Comparison of ENCODE assay signal across 15 cellular contexts in genomic region chr6:3405679-3406078, GRCh38. TPM values are rescaled to one million over a fixed set of nuclear protein-coding genes. Genes with fewer than 3 reads are reported as not detected.
DNase-seq lines count a peak whose midpoint lies in the region; ATAC-seq, FAIRE-seq and TF ChIP-seq lines count a peak whose summit lies in the region.
"Had no signal": no experiment of that assay in that cellular context is flagged by ENCODE, and none has a peak within 500 bp of the region (broad histone marks: within the 10 kb centered on the region; RNA-seq: fewer than 3 reads in every experiment).

No MANE protein-coding gene starts in this region.

- TF ChIP-seq CTCF in IMR-90 (conservative IDR thresholded peaks at IDR 0.05; ENCODE audit: low read depth, low read length), result no peak
- TF ChIP-seq CTCF in bronchial epithelial cell (IDR thresholded peaks at IDR 0.05; ENCODE audit: insufficient read depth, low read length, severe bottlenecking), result no peak
- no peak for TF ChIP-seq CTCF in smooth muscle cell (IDR thresholded peaks at IDR 0.05; ENCODE audit: borderline replicate concordance, insufficient read depth, poor library complexity, severe bottlenecking)

- H2BK20ac ChIP-seq in IMR-90 (ENCODE audit: low read depth, low read length), result no peak overlapping the region

- H3K23ac ChIP-seq in IMR-90 (ENCODE audit: low read depth, low read length), result no peak overlapping the region

- in situ Hi-C loops in IMR-90 (cut with MboI; ENCODE audit: low sequenced_read_pairs), result no loop called here

- H3K9ac ChIP-seq in IMR-90 (ENCODE audit: low read depth, low read length) (no peak overlapping the region), smooth muscle cell (ENCODE audit: low read depth) (no peak overlapping the region)
- H3K9ac ChIP-seq: parathyroid adenoma had no signal

- H3K14ac ChIP-seq in IMR-90 (replicated peaks; ENCODE audit: low read depth, low read length), result no peak overlapping the region

- no peak overlapping the region for H3K4ac ChIP-seq in IMR-90 (ENCODE audit: low read depth, low read length)

- no peak overlapping the region for H2BK15ac ChIP-seq in IMR-90 (ENCODE audit: low read depth, low read length)

- no peak overlapping the region for H3K56ac ChIP-seq in IMR-90 (ENCODE audit: extremely low read depth, insufficient read depth, low read length)

- H4K91ac ChIP-seq in IMR-90 (ENCODE audit: insufficient read depth, low read depth, low read length), result no peak overlapping the region

- H3K4me1 ChIP-seq in IMR-90 (ENCODE audit: control insufficient read depth, insufficient read depth, low read length), result no peaks in the 10 kb centered on the region
- peaks cover 8% of the 10 kb centered on the region for H3K4me1 ChIP-seq in smooth muscle cell (ENCODE audit: low read depth)

- no peaks in the 10 kb centered on the region for H3K9me3 ChIP-seq in IMR-90 (ENCODE audit: control insufficient read depth, insufficient read depth, low read length)
- no peaks in the 10 kb centered on the region for H3K9me3 ChIP-seq in smooth muscle cell (replicated peaks; ENCODE audit: low read depth)

- POLR2A ChIA-PET in IMR-90 (lab: Charles Lee; ENCODE audit: unreplicated experiment), result no interaction called here
- POLR2A ChIA-PET in activated CD8-positive, alpha-beta T cell treated with anti-CD3 and anti-CD28 coated beads, Interleukin-2, amount 10 ng/mL, durations not matched to agents 7 days and 5 days (lab: Charles Lee), result no interaction called here

- H3K27ac Mint-ChIP-seq in activated CD8-positive, alpha-beta T cell treated with anti-CD3 and anti-CD28 coated beads, Interleukin-2, amount 10 ng/mL, durations not matched to agents 7 days and 5 days, result no peak overlapping the region
- H3K27ac Mint-ChIP-seq: memory B cell had no signal

- H3K4me3 Mint-ChIP-seq in activated CD8-positive, alpha-beta T cell treated with anti-CD3 and anti-CD28 coated beads, Interleukin-2, amount 10 ng/mL, durations not matched to agents 7 days and 5 days, result no peak overlapping the region
- H3K4me3 Mint-ChIP-seq: memory B cell had no signal

- H2AK5ac ChIP-seq in IMR-90 (ENCODE audit: low read depth, low read length), result no peak overlapping the region

- H3K36me3 ChIP-seq in IMR-90 (ENCODE audit: control insufficient read depth, insufficient read depth, low read length) (no peaks in the 10 kb centered on the region), bronchial epithelial cell (ENCODE audit: control insufficient read depth, insufficient read depth, low read length) (peaks cover 1% of the 10 kb centered on the region), smooth muscle cell (ENCODE audit: low read depth) (no peaks in the 10 kb centered on the region)

- CTCF ChIA-PET in IMR-90 (lab: Yijun Ruan, JAX), result no interaction called here
- CTCF ChIA-PET in activated CD8-positive, alpha-beta T cell treated with anti-CD3 and anti-CD28 coated beads, Interleukin-2, amount 10 ng/mL, durations not matched to agents 7 days and 5 days (lab: Charles Lee), result no interaction called here

- no peaks in the 10 kb centered on the region for H3K9me3 Mint-ChIP-seq in activated CD8-positive, alpha-beta T cell treated with anti-CD3 and anti-CD28 coated beads, Interleukin-2, amount 10 ng/mL, durations not matched to agents 7 days and 5 days (ENCODE audit: insufficient read depth)

- DNase-seq in IMR-90 (peak; percentile 46), bronchial epithelial cell (ENCODE audit: low read depth) (peak; percentile 93), iris pigment epithelial cell (ENCODE audit: low read depth) (peak; percentile 81), smooth muscle cell (lab: John Stamatoyannopoulos, UW; ENCODE audit: unreplicated experiment) (no peak), NCI-H1105 treated with DMSO at 0.1 percent for 48 hours (lab: John Stamatoyannopoulos, UW) (no peak)
- DNase-seq in activated CD8-positive, alpha-beta T cell treated with anti-CD3 and anti-CD28 coated beads, Interleukin-2, amount 10 ng/mL, durations not matched to agents 7 days and 5 days, result no peak
- DNase-seq in activated CD4-positive, alpha-beta T cell treated with anti-CD3 and anti-CD28 coated beads for 48 hours, result no peak
- DNase-seq: cerebellar nuclear complex; COR-L47; stimulated activated CD4-positive, alpha-beta T cell treated with anti-CD3 and anti-CD28 coated beads, Interleukin-4, amount 100 ng/mL, for 24 hours; stimulated activated naive CD8-positive, alpha-beta T cell treated with anti-CD3 and anti-CD28 coated beads, Interleukin-15, Interleukin-2, amounts not matched to agents 100 U/mL and 50 U/mL, for 24 hours had no signal

- no peak overlapping the region for H2AK9ac ChIP-seq in IMR-90 (replicated peaks; ENCODE audit: low read depth, low read length, poor library complexity)

- H4K5ac ChIP-seq in IMR-90 (ENCODE audit: low read depth, low read length), result no peak overlapping the region

- no peak for TF ChIP-seq POLR2A in IMR-90 (IDR thresholded peaks at IDR 0.05; ENCODE audit: low read depth, low read length)

- ATAC-seq in IMR-90 (ENCODE audit: low read depth), result peak; percentile 61
- no peak for ATAC-seq in activated CD8-positive, alpha-beta T cell treated with anti-CD3 and anti-CD28 coated beads, Interleukin-2, amount 10 ng/mL, durations not matched to agents 7 days and 5 days
- no peak for ATAC-seq in HG02763 (IDR thresholded peaks at IDR 0.05; ENCODE audit: unreplicated experiment)
- ATAC-seq: HCT116; stimulated activated naive CD8-positive, alpha-beta T cell treated with anti-CD3 and anti-CD28 coated beads, Interleukin-15, Interleukin-2, amounts not matched to agents 100 U/mL and 50 U/mL, for 24 hours had no signal

- H2AFZ ChIP-seq in IMR-90 (replicated peaks; ENCODE audit: low read length, poor library complexity), result no peak overlapping the region
- no peak overlapping the region for H2AFZ ChIP-seq in smooth muscle cell (ENCODE audit: low read depth)
- H2AFZ ChIP-seq: parathyroid adenoma had no signal

- no TSS peak for BruUV-seq in IMR-90 (replicated peaks; lab: Mats Ljungman, UMichigan)

- H2BK120ac ChIP-seq in IMR-90 (ENCODE audit: low read depth, low read length), result no peak overlapping the region

- H2BK5ac ChIP-seq in IMR-90 (ENCODE audit: low read depth, low read length, poor library complexity, severe bottlenecking), result no peak overlapping the region

- H3F3A ChIP-seq in smooth muscle cell (ENCODE audit: low read depth), result no peaks in the 10 kb centered on the region

- H4K8ac ChIP-seq in IMR-90 (ENCODE audit: low read depth in 2 of 2, low read length in 2 of 2), result no peak overlapping the region

- no peaks in the 10 kb centered on the region for H3K79me2 ChIP-seq in smooth muscle cell (ENCODE audit: low read depth)

- H4K20me1 ChIP-seq in IMR-90 (ENCODE audit: insufficient read depth, low read length) (no peaks in the 10 kb centered on the region), smooth muscle cell (ENCODE audit: low read depth) (no peaks in the 10 kb centered on the region)

- H3K4me3 ChIP-seq in IMR-90 (ENCODE audit: insufficient read depth, low read depth, low read length) (no peak overlapping the region), bronchial epithelial cell (ENCODE audit: low read depth, low read length) (no peak overlapping the region), smooth muscle cell (no peak overlapping the region)

- no peaks in the 10 kb centered on the region for H3K27me3 Mint-ChIP-seq in activated CD8-positive, alpha-beta T cell treated with anti-CD3 and anti-CD28 coated beads, Interleukin-2, amount 10 ng/mL, durations not matched to agents 7 days and 5 days (ENCODE audit: low read depth)

- H3K36me3 Mint-ChIP-seq in activated CD8-positive, alpha-beta T cell treated with anti-CD3 and anti-CD28 coated beads, Interleukin-2, amount 10 ng/mL, durations not matched to agents 7 days and 5 days (ENCODE audit: low read depth), result no peaks in the 10 kb centered on the region

- intact Hi-C loops in IMR-90 (cut with micrococcal nuclease), result no loop called here

- H3K27ac ChIP-seq in IMR-90 (ENCODE audit: insufficient read depth, low read length), result no peak overlapping the region
- H3K27ac ChIP-seq in smooth muscle cell (ENCODE audit: low read depth), result no peak overlapping the region
- H3K27ac ChIP-seq: parathyroid adenoma had no signal

- H3K4me2 ChIP-seq in IMR-90 (ENCODE audit: low read depth, low read length) (no peak overlapping the region), smooth muscle cell (peak overlapping the region; percentile 26)

- H3K18ac ChIP-seq in IMR-90 (ENCODE audit: low read depth, low read length), result no peak overlapping the region

- dilution Hi-C loops in IMR-90 (cut with HindIII; ENCODE audit: low sequenced_read_pairs, unreplicated experiment), result no loop called here

- TF ChIP-seq RAD21 in IMR-90 (IDR thresholded peaks at IDR 0.05; ENCODE audit: low read length), result no peak

- FAIRE-seq in bronchial epithelial cell (lab: Jason Lieb, UNC), result no peak

- no peaks in the 10 kb centered on the region for H3K79me1 ChIP-seq in IMR-90 (ENCODE audit: low read depth in 1 of 2, low read length in 2 of 2)

- H3K27me3 ChIP-seq in IMR-90 (ENCODE audit: control insufficient read depth, insufficient read depth, low read length) (peaks cover 26% of the 10 kb centered on the region), bronchial epithelial cell (ENCODE audit: control insufficient read depth, insufficient read depth, low read length) (no peaks in the 10 kb centered on the region), smooth muscle cell (ENCODE audit: low read depth) (no peaks in the 10 kb centered on the region)

- no peaks in the 10 kb centered on the region for H3K9me1 ChIP-seq in IMR-90 (ENCODE audit: insufficient read depth, low read length)

- no peaks in the 10 kb centered on the region for H3K4me1 Mint-ChIP-seq in activated CD8-positive, alpha-beta T cell treated with anti-CD3 and anti-CD28 coated beads, Interleukin-2, amount 10 ng/mL, durations not matched to agents 7 days and 5 days (ENCODE audit: low read depth)

TF ChIP-seq in IMR-90, 13 proteins besides CTCF, POLR2A, EP300 and RAD21:
- TF ChIP-seq MAFK (IDR thresholded peaks at IDR 0.05; ENCODE audit: low read depth, low read length) (peak; percentile 23; the same call in 1 of the 2 replicates), CEBPB (IDR thresholded peaks at IDR 0.05; ENCODE audit: low read depth, low read length) (peak; percentile 50), NFE2L2 (IDR thresholded peaks at IDR 0.05; ENCODE audit: low read depth, low read length) (no peak)

RNA-seq across cellular contexts. Expression of gene SLC22A23, which starts 51.2 kb away (rescaled TPM):
- total RNA-seq in IMR-90 (2012; rRNA removed) (0.56 and 0.72 TPM in 2 replicates), bronchial epithelial cell (18.7 and 20.6 TPM in 2 replicates), smooth muscle cell (3.6 and 3.8 TPM in 2 replicates)
- polyA plus RNA-seq in IMR-90 (2012; rRNA removed) (1.1 and 1.6 TPM in 2 replicates), smooth muscle cell (1.6 and 2.7 TPM in 2 replicates)
- polyA plus RNA-seq in IMR-90 (2012; cell fraction: cytosol; rRNA removed), result 1.2 and 1.9 TPM in 2 replicates
- polyA plus RNA-seq in IMR-90 (2012; cell fraction: nucleus; rRNA removed; ENCODE audit: low replicate concordance), result 1.9 TPM in 2 replicates
- under 1 TPM; 0.23 to 0.24 TPM for total RNA-seq in activated CD8-positive, alpha-beta T cell treated with anti-CD3 and anti-CD28 coated beads, Interleukin-2, amount 10 ng/mL, durations not matched to agents 7 days and 5 days

Comparison
In these comparisons a context has a peak if more than half of its experiments do, and no peak if none do; other contexts are left out.
1. DNase-seq: peak in IMR-90 (single experiment), bronchial epithelial cell (single experiment) and iris pigment epithelial cell (single experiment); none in smooth muscle cell (single experiment), activated CD8-positive, alpha-beta T cell treated with anti-CD3 and anti-CD28 coated beads, Interleukin-2, amount 10 ng/mL, durations not matched to agents 7 days and 5 days (single experiment), activated CD4-positive, alpha-beta T cell treated with anti-CD3 and anti-CD28 coated beads for 48 hours (single experiment) and NCI-H1105 treated with DMSO at 0.1 percent for 48 hours (single experiment).